28 cellular contexts compared by ENCODE assay signal in genomic region chr6:108735310-108735990, GRCh38.
DNase-seq lines count a peak whose midpoint lies in the region; ATAC-seq, FAIRE-seq and TF ChIP-seq lines count a peak whose summit lies in the region.
"Had no signal": no experiment of that assay in that cellular context is flagged by ENCODE, and none has a peak within 500 bp of the region (broad histone marks: within the 10 kb centered on the region; RNA-seq: fewer than 3 reads in every experiment).

No MANE protein-coding gene starts in this region.

- no peak for FAIRE-seq in small intestine (lab: Jason Lieb, UNC)
- FAIRE-seq: islet of Langerhans had no signal

- ATAC-seq in RWPE2 (ENCODE audit: low read depth), result no peak
- ATAC-seq in foreskin keratinocyte, result no peak
- ATAC-seq: activated CD4-positive, CD25-positive, alpha-beta regulatory T cell treated with anti-CD3 and anti-CD28 coated beads, Interleukin-2, amount 50 U/mL, for 24 hours; activated naive CD8-positive, alpha-beta T cell treated with anti-CD3 and anti-CD28 coated beads, Interleukin-2, amount 50 U/mL, for 24 hours; CD8-positive, alpha-beta T cell; gastrocnemius medialis; lower lobe of right lung; stimulated activated naive CD8-positive, alpha-beta T cell treated with anti-CD3 and anti-CD28 coated beads, Interleukin-15, amount 100 ng/mL, for 72 hours had no signal

- no peak for TF ChIP-seq CTCF in RWPE2 (IDR thresholded peaks at IDR 0.05; ENCODE audit: poor library complexity, severe bottlenecking)
- no peak for TF ChIP-seq CTCF in foreskin keratinocyte (conservative IDR thresholded peaks at IDR 0.05)

- peak overlapping the region; percentile 94 for H3K27ac ChIP-seq in RWPE2 (ENCODE audit: poor library complexity, severe bottlenecking)
- H3K27ac ChIP-seq in foreskin keratinocyte, result peak overlapping the region; percentile 68
- peak overlapping the region; percentile 43 to 90 for H3K27ac ChIP-seq in small intestine (ENCODE audit: low read depth in 1 of 2, low read length in 1 of 2)
- H3K27ac ChIP-seq in substantia nigra (ENCODE audit: low read depth, low read length, poor library complexity, severe bottlenecking), result no peak overlapping the region
- H3K27ac ChIP-seq: esophagus squamous epithelium, gastrocnemius medialis, lower lobe of right lung, neural progenitor cell, tibial nerve had no signal

- H3K4me3 ChIP-seq in RWPE2 (ENCODE audit: severe bottlenecking) (no peak overlapping the region), small intestine (ENCODE audit: low read depth in 1 of 2, low read length in 2 of 2) (no peak overlapping the region)
- H3K4me3 ChIP-seq: esophagus squamous epithelium, gastrocnemius medialis, lower lobe of right lung, neural progenitor cell, tibial nerve had no signal

- H3K27me3 ChIP-seq in RWPE2 (ENCODE audit: insufficient read depth, poor library complexity, severe bottlenecking) (no peaks in the 10 kb centered on the region), foreskin keratinocyte (no peaks in the 10 kb centered on the region), small intestine (ENCODE audit: control insufficient read depth in 2 of 2, insufficient read depth in 2 of 2, low read length in 2 of 2) (no peaks in the 10 kb centered on the region)
- H3K27me3 ChIP-seq: esophagus squamous epithelium, gastrocnemius medialis, tibial nerve had no signal

- H3K36me3 ChIP-seq in RWPE2 (ENCODE audit: low read depth) (no peaks in the 10 kb centered on the region), small intestine (ENCODE audit: control insufficient read depth in 2 of 2, insufficient read depth in 2 of 2, low read length in 2 of 2) (no peaks in the 10 kb centered on the region)
- H3K36me3 ChIP-seq: esophagus squamous epithelium, gastrocnemius medialis, lower lobe of right lung, neural progenitor cell, tibial nerve had no signal

- peak; percentile 27 for DNase-seq in HT1080 (ENCODE audit: low read depth)
- DNase-seq in RWPE2 (ENCODE audit: low spot score), result no peak
- peak in 1 of 2 donors; percentile 54 for DNase-seq in foreskin keratinocyte
- DNase-seq in small intestine, result peak; percentile 84
- no peak for DNase-seq in NCI-H524 treated with DMSO at 0.1 percent for 48 hours (lab: John Stamatoyannopoulos, UW)
- DNase-seq in substantia nigra (lab: John Stamatoyannopoulos, UW), result no peak
- no peak for DNase-seq in activated CD8-positive, alpha-beta memory T cell treated with anti-CD3 and anti-CD28 coated beads, Interleukin-2, amount 50 U/mL, for 48 hours
- DNase-seq in SW480 (ENCODE audit: low spot score), result no peak
- DNase-seq: activated CD4-positive, alpha-beta memory T cell treated with anti-CD3 and anti-CD28 coated beads for 36 hours; activated gamma-delta T cell treated with Interleukin-2 at 50 U/mL for 16 hours; activated naive CD8-positive, alpha-beta T cell treated with anti-CD3 and anti-CD28 coated beads, Interleukin-2, amount 50 U/mL, for 24 hours; CD8-positive, alpha-beta T cell; DMS53; esophagus squamous epithelium; gastrocnemius medialis; GDM1; Kasumi-1; lower lobe of right lung; NCI-H1092; NCI-H1930; NCI-H748 treated with DMSO at 0.1 percent for 48 hours; SHP77 treated with DMSO at 0.1 percent for 48 hours; stimulated activated naive CD8-positive, alpha-beta T cell treated with anti-CD3 and anti-CD28 coated beads, Interleukin-15, amount 100 ng/mL, for 72 hours; SW 1271 had no signal

- H3K4me1 ChIP-seq in RWPE2 (ENCODE audit: insufficient read depth, poor library complexity, severe bottlenecking) (peaks cover 58% of the 10 kb centered on the region), foreskin keratinocyte (peaks cover 37% of the 10 kb centered on the region), small intestine (ENCODE audit: control insufficient read depth in 2 of 2, insufficient read depth in 1 of 2, low read depth in 1 of 2, low read length in 1 of 2) (peaks cover 6 to 10% of the 10 kb centered on the region in 2 donors)

- H3K9me3 ChIP-seq in RWPE2 (ENCODE audit: severe bottlenecking) (no peaks in the 10 kb centered on the region), small intestine (ENCODE audit: control insufficient read depth, low read depth) (no peaks in the 10 kb centered on the region)
- H3K9me3 ChIP-seq: esophagus squamous epithelium, gastrocnemius medialis, lower lobe of right lung, tibial nerve had no signal

- WGBS in small intestine, 3 donors, result 69 to 88% (median 80%) methylated on average over 2 of the region's 2 CpGs

Comparison
In these comparisons a context has a peak if more than half of its experiments do, and no peak if none do; other contexts are left out.
1. DNase-seq: peak in HT1080 (single experiment) and small intestine (single experiment); none in RWPE2 (single experiment), NCI-H524 treated with DMSO at 0.1 percent for 48 hours (single experiment), substantia nigra (0 of 49), activated CD8-positive, alpha-beta memory T cell treated with anti-CD3 and anti-CD28 coated beads, Interleukin-2, amount 50 U/mL, for 48 hours (single experiment) and SW480 (single experiment).